1 cellular context compared by ENCODE assay signal in the genomic region with DNA sequence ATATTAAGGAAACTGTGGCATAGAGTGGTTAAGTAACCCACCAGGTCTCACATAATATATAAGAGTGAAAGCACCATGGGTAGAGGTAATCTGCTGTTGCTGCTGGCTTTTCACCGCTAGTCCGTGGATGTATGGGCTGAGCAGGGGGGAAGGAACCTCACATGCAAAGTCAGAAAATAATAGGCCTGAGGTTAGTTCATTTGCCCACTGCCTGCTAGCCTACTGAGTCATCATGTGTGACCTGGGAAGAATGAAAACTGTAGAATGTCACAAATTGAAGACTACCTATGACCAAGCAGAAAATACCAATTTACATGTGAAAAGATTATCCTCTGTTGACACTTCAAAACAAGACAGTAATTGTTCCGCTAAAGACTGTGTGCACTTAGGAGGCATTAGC.
TF ChIP-seq lines count a peak whose summit lies in the region.

No MANE protein-coding gene starts in this region.

TF ChIP-seq in H1, 55 proteins besides CTCF, POLR2A, EP300 and RAD21:
- TF ChIP-seq, protein P1, sequence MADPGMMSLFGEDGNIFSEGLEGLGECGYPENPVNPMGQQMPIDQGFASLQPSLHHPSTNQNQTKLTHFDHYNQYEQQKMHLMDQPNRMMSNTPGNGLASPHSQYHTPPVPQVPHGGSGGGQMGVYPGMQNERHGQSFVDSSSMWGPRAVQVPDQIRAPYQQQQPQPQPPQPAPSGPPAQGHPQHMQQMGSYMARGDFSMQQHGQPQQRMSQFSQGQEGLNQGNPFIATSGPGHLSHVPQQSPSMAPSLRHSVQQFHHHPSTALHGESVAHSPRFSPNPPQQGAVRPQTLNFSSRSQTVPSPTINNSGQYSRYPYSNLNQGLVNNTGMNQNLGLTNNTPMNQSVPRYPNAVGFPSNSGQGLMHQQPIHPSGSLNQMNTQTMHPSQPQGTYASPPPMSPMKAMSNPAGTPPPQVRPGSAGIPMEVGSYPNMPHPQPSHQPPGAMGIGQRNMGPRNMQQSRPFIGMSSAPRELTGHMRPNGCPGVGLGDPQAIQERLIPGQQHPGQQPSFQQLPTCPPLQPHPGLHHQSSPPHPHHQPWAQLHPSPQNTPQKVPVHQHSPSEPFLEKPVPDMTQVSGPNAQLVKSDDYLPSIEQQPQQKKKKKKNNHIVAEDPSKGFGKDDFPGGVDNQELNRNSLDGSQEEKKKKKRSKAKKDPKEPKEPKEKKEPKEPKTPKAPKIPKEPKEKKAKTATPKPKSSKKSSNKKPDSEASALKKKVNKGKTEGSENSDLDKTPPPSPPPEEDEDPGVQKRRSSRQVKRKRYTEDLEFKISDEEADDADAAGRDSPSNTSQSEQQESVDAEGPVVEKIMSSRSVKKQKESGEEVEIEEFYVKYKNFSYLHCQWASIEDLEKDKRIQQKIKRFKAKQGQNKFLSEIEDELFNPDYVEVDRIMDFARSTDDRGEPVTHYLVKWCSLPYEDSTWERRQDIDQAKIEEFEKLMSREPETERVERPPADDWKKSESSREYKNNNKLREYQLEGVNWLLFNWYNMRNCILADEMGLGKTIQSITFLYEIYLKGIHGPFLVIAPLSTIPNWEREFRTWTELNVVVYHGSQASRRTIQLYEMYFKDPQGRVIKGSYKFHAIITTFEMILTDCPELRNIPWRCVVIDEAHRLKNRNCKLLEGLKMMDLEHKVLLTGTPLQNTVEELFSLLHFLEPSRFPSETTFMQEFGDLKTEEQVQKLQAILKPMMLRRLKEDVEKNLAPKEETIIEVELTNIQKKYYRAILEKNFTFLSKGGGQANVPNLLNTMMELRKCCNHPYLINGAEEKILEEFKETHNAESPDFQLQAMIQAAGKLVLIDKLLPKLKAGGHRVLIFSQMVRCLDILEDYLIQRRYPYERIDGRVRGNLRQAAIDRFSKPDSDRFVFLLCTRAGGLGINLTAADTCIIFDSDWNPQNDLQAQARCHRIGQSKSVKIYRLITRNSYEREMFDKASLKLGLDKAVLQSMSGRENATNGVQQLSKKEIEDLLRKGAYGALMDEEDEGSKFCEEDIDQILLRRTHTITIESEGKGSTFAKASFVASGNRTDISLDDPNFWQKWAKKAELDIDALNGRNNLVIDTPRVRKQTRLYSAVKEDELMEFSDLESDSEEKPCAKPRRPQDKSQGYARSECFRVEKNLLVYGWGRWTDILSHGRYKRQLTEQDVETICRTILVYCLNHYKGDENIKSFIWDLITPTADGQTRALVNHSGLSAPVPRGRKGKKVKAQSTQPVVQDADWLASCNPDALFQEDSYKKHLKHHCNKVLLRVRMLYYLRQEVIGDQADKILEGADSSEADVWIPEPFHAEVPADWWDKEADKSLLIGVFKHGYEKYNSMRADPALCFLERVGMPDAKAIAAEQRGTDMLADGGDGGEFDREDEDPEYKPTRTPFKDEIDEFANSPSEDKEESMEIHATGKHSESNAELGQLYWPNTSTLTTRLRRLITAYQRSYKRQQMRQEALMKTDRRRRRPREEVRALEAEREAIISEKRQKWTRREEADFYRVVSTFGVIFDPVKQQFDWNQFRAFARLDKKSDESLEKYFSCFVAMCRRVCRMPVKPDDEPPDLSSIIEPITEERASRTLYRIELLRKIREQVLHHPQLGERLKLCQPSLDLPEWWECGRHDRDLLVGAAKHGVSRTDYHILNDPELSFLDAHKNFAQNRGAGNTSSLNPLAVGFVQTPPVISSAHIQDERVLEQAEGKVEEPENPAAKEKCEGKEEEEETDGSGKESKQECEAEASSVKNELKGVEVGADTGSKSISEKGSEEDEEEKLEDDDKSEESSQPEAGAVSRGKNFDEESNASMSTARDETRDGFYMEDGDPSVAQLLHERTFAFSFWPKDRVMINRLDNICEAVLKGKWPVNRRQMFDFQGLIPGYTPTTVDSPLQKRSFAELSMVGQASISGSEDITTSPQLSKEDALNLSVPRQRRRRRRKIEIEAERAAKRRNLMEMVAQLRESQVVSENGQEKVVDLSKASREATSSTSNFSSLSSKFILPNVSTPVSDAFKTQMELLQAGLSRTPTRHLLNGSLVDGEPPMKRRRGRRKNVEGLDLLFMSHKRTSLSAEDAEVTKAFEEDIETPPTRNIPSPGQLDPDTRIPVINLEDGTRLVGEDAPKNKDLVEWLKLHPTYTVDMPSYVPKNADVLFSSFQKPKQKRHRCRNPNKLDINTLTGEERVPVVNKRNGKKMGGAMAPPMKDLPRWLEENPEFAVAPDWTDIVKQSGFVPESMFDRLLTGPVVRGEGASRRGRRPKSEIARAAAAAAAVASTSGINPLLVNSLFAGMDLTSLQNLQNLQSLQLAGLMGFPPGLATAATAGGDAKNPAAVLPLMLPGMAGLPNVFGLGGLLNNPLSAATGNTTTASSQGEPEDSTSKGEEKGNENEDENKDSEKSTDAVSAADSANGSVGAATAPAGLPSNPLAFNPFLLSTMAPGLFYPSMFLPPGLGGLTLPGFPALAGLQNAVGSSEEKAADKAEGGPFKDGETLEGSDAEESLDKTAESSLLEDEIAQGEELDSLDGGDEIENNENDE (IDR thresholded peaks at IDR 0.05; ENCODE audit: insufficient replicate concordance, low read length) = no peak
- TF ChIP-seq CBX5 (IDR thresholded peaks at IDR 0.05; ENCODE audit: low read depth, low read length) (no peak), JUND (IDR thresholded peaks at IDR 0.05; ENCODE audit: low read length) (no peak), SRF (IDR thresholded peaks at IDR 0.05; ENCODE audit: low read depth, low read length) (no peak), MAFK (IDR thresholded peaks at IDR 0.05; ENCODE audit: low read depth, low read length) (no peak), ZNF274 (IDR thresholded peaks at IDR 0.05; ENCODE audit: borderline replicate concordance, extremely low read depth, low read length) (no peak), CHD2 (IDR thresholded peaks at IDR 0.05; ENCODE audit: low read length) (no peak), SUZ12 (IDR thresholded peaks at IDR 0.05; ENCODE audit: low read length) (no peak), BRCA1 (IDR thresholded peaks at IDR 0.05; ENCODE audit: low read depth, low read length) (no peak), CTBP2 (IDR thresholded peaks at IDR 0.05; ENCODE audit: borderline replicate concordance, insufficient read depth, insufficient read length, low read length) (no peak), SIX5 (IDR thresholded peaks at IDR 0.05; ENCODE audit: low read depth, low read length) (no peak), CEBPB (IDR thresholded peaks at IDR 0.05; ENCODE audit: low read depth, low read length) (no peak), SP2 (IDR thresholded peaks at IDR 0.05; ENCODE audit: low read length) (no peak), KDM1A (IDR thresholded peaks at IDR 0.05; ENCODE audit: borderline replicate concordance, low read length) (no peak), RFX5 (IDR thresholded peaks at IDR 0.05; ENCODE audit: borderline replicate concordance, low read depth, low read length) (no peak), BACH1 (IDR thresholded peaks at IDR 0.05; ENCODE audit: low read length) (no peak)
- TF ChIP-seq, protein P2, sequence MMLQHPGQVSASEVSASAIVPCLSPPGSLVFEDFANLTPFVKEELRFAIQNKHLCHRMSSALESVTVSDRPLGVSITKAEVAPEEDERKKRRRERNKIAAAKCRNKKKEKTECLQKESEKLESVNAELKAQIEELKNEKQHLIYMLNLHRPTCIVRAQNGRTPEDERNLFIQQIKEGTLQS (IDR thresholded peaks at IDR 0.05; ENCODE audit: insufficient read depth, low read depth, low read length) = no peak
- TF ChIP-seq, protein P3, sequence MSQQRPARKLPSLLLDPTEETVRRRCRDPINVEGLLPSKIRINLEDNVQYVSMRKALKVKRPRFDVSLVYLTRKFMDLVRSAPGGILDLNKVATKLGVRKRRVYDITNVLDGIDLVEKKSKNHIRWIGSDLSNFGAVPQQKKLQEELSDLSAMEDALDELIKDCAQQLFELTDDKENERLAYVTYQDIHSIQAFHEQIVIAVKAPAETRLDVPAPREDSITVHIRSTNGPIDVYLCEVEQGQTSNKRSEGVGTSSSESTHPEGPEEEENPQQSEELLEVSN (IDR thresholded peaks at IDR 0.05) = no peak
